ENCODE assay signal across 1 cellular context in genomic region chr22:38656256-38657148, GRCh38.
TF ChIP-seq lines count a peak whose summit lies in the region.

Gene CBY1 (plus strand): TSS chr22:38656638. CDS start chr22:38668055, 11,417 bp downstream.
Gene FAM227A (minus strand): TSS chr22:38656392. CDS start chr22:38650168, 6,224 bp downstream.

TF ChIP-seq in K562, 482 proteins besides CTCF, POLR2A, EP300 and RAD21 (continued from another document):
- no peak for TF ChIP-seq THRA (IDR thresholded peaks at IDR 0.05)
- no peak for TF ChIP-seq STAT6 (CRISPR knock-in tag; IDR thresholded peaks at IDR 0.05)
- no peak for TF ChIP-seq KLF1 (tag; IDR thresholded peaks at IDR 0.05)
- TF ChIP-seq SMARCA4 (IDR thresholded peaks at IDR 0.05), result no peak
- TF ChIP-seq SIN3A (IDR thresholded peaks at IDR 0.05; ENCODE audit: borderline replicate concordance in 2 of 2, control insufficient read depth in 1 of 2, low read depth in 2 of 2, low read length in 2 of 2), result peak; percentile 37 to 49; a peak in 1 of 4 replicates
- no peak for TF ChIP-seq HBP1 (CRISPR knock-in tag; IDR thresholded peaks at IDR 0.05)
- TF ChIP-seq ADNP (tag; IDR thresholded peaks at IDR 0.05), result no peak
